In genomic region chr5:35789732-35790461, GRCh38 we compare ENCODE assay signal across 1 cellular context.
TF ChIP-seq lines count a peak whose summit lies in the region.

No MANE protein-coding gene starts in this region.

TF ChIP-seq in WTC11, 78 proteins besides CTCF, POLR2A, EP300 and RAD21 (continued from another document):
- TF ChIP-seq ERG (CRISPR knock-in tag; IDR thresholded peaks at IDR 0.05), result no peak
- no peak for TF ChIP-seq STAT6 (CRISPR knock-in tag; conservative IDR thresholded peaks at IDR 0.05; ENCODE audit: low read depth)
TF ChIP-seq in WTC11: peak in this region for 0.
